Comparison of ENCODE assay signal across 18 cellular contexts in genomic region chr7:128902761-128903585, GRCh38. TPM values are rescaled to one million over a fixed set of nuclear protein-coding genes. Genes with fewer than 3 reads are reported as not detected.
DNase-seq lines count a peak whose midpoint lies in the region; ATAC-seq, FAIRE-seq and TF ChIP-seq lines count a peak whose summit lies in the region.
"Had no signal": no experiment of that assay in that cellular context is flagged by ENCODE, and none has a peak within 500 bp of the region (broad histone marks: within the 10 kb centered on the region; RNA-seq: fewer than 3 reads in every experiment).

No MANE protein-coding gene starts in this region.

- TF ChIP-seq CTCF in Calu3 (IDR thresholded peaks at IDR 0.05; ENCODE audit: unreplicated experiment): no peak
- no peak for TF ChIP-seq CTCF in H1 (IDR thresholded peaks at IDR 0.05; ENCODE audit: control extremely low read depth in 1 of 3, insufficient read depth in 1 of 3, low read depth in 1 of 3, low read length in 3 of 3)
- no peak for TF ChIP-seq CTCF in osteoblast (IDR thresholded peaks at IDR 0.05; ENCODE audit: extremely low read depth, low read depth, low read length)

- peak overlapping the region; percentile 16; the same call in 1 of the 2 replicates for H4K8ac ChIP-seq in H1 (ENCODE audit: extremely low read depth, insufficient read depth, low read length)

- H2BK15ac ChIP-seq in H1 (ENCODE audit: low read length): 0 out of 2 replicates have a peak overlapping the region, but pooled peaks have one; percentile 16

- no peaks in the 10 kb centered on the region for H3K79me1 ChIP-seq in H1 (ENCODE audit: low read depth, low read length)

- H4K5ac ChIP-seq in H1 (ENCODE audit: insufficient read length, low read depth, low read length): no peak overlapping the region

- H2BK12ac ChIP-seq in H1 (ENCODE audit: low read depth, low read length): no peak overlapping the region

- no peak overlapping the region for H2BK5ac ChIP-seq in H1 (ENCODE audit: low read depth, low read length)

- no peak overlapping the region for H2AK5ac ChIP-seq in H1 (ENCODE audit: low read depth, low read length)

- H3K9me3 ChIP-seq in H1 (ENCODE audit: insufficient read depth in 2 of 2, low read depth in 1 of 2, low read length in 1 of 2): peaks cover 3 to 11% of the 10 kb centered on the region in 2 experiments; a peak in 2 of 4 replicates
- H3K9me3 ChIP-seq in osteoblast (ENCODE audit: low read depth, low read length): peaks cover 3% of the 10 kb centered on the region
- H3K9me3 ChIP-seq: SJSA1 had no signal

- no peak for FAIRE-seq in H1 (lab: Jason Lieb, UNC)
- FAIRE-seq: islet of Langerhans had no signal

- H3K27me3 ChIP-seq in H1 (replicated peaks in 1 of 4; ENCODE audit: control insufficient read depth in 3 of 4, extremely low read depth in 1 of 4, insufficient read depth in 3 of 4, low read length in 3 of 4): no peaks in the 10 kb centered on the region
- H3K27me3 ChIP-seq in osteoblast (ENCODE audit: insufficient read depth, low read length): peaks cover 16% of the 10 kb centered on the region
- H3K27me3 ChIP-seq: BLaER1 treated with 17β-estradiol and CSF1 and Interleukin-3, amounts not matched to agents 10 nM and 100 nM had no signal

- BruUV-seq in Calu3 (replicated peaks; lab: Mats Ljungman, UMichigan): no TSS peak

- H3K4ac ChIP-seq in H1 (replicated peaks; ENCODE audit: insufficient read length, low read depth, low read length): no peak overlapping the region

- H4K20me1 ChIP-seq in H1 (replicated peaks in 1 of 2; ENCODE audit: control insufficient read depth in 1 of 2, insufficient read depth in 2 of 2, low read length in 2 of 2): no peaks in the 10 kb centered on the region
- no peaks in the 10 kb centered on the region for H4K20me1 ChIP-seq in osteoblast (ENCODE audit: insufficient read depth, low read length)
- H4K20me1 ChIP-seq: BLaER1 treated with 17β-estradiol and CSF1 and Interleukin-3, amounts not matched to agents 10 nM and 100 nM had no signal

- no peak for TF ChIP-seq EP300 in H1 (IDR thresholded peaks at IDR 0.05; ENCODE audit: borderline replicate concordance in 1 of 2, low read depth in 2 of 2, low read length in 2 of 2)

- H3K27me3 Mint-ChIP-seq in Calu3 (ENCODE audit: unreplicated experiment): peaks cover 7% of the 10 kb centered on the region

- no peaks in the 10 kb centered on the region for H3K23me2 ChIP-seq in H1 (ENCODE audit: low read depth, low read length)

- H3K9me3 Mint-ChIP-seq in Calu3 (ENCODE audit: low read depth, unreplicated experiment): no peaks in the 10 kb centered on the region

- CTCF ChIA-PET in Calu3 (lab: Charles Lee): interaction anchor here (0.8 kb wide), 1 partner anchor 14 kb away, joined by 5 read pairs; no protein-coding TSS in a partner anchor
- CTCF ChIA-PET in H1 (lab: Charles Lee; ENCODE audit: partially characterized antibody): interaction anchor here (0.6 to 2.7 kb wide), 17 partner anchors 8 to 310 kb away, joined by 3 to 20 read pairs (median 5); partner anchors contain the start of gene KCP

- H2AFZ ChIP-seq in H1 (ENCODE audit: low read length) (no peak overlapping the region), osteoblast (ENCODE audit: low read length) (no peak overlapping the region)

- no peak overlapping the region for H3K23ac ChIP-seq in H1 (ENCODE audit: insufficient read length)

- no peak overlapping the region for H3K4me2 ChIP-seq in H1 (ENCODE audit: insufficient read depth in 1 of 2, low read depth in 2 of 2, low read length in 2 of 2)
- no peak overlapping the region for H3K4me2 ChIP-seq in osteoblast (ENCODE audit: insufficient read depth, low read length)

- H3K56ac ChIP-seq in H1 (replicated peaks; ENCODE audit: insufficient read length, low read depth, low read length): no peak overlapping the region

- H3K27ac Mint-ChIP-seq in Calu3 (ENCODE audit: unreplicated experiment): peak overlapping the region; percentile 66
- H3K27ac Mint-ChIP-seq: stimulated activated naive CD8-positive, alpha-beta T cell treated with anti-CD3 and anti-CD28 coated beads, Interleukin-15, Interleukin-2, amounts not matched to agents 100 ng/mL and 50 ng/mL, for 24 hours had no signal

- H3K36me3 Mint-ChIP-seq in Calu3 (ENCODE audit: insufficient read depth, unreplicated experiment): peaks cover 5% of the 10 kb centered on the region

- H3K79me2 ChIP-seq in H1 (ENCODE audit: control insufficient read depth in 1 of 2, insufficient read depth in 2 of 2, low read length in 2 of 2) (no peaks in the 10 kb centered on the region), osteoblast (ENCODE audit: insufficient read depth, low read length) (no peaks in the 10 kb centered on the region)

- H3K4me1 ChIP-seq in H1 (replicated peaks in 1 of 4; ENCODE audit: control insufficient read depth in 3 of 4, insufficient read depth in 4 of 4, low read length in 3 of 4): 0 out of 7 replicates have a peak, but pooled peaks cover 0 to 2% (median 0%) of the 10 kb centered on the region in 4 experiments
- no peaks in the 10 kb centered on the region for H3K4me1 ChIP-seq in osteoblast (ENCODE audit: insufficient read depth, low read length)
- H3K4me1 ChIP-seq: adrenal gland, psoas muscle, SJSA1 had no signal

- H3K4me3 ChIP-seq in H1 (ENCODE audit: extremely low read depth in 1 of 4, insufficient read depth in 2 of 4, low read depth in 3 of 4, low read length in 4 of 4) (no peak overlapping the region), osteoblast (ENCODE audit: insufficient read depth, low read length) (no peak overlapping the region)
- H3K4me3 ChIP-seq: adrenal gland; BLaER1 treated with 17β-estradiol and CSF1 and Interleukin-3, amounts not matched to agents 10 nM and 100 nM; psoas muscle; SJSA1 had no signal

- H3K4me1 Mint-ChIP-seq in Calu3 (ENCODE audit: low read depth, unreplicated experiment): peaks cover 25% of the 10 kb centered on the region

- no peak overlapping the region for H2BK120ac ChIP-seq in H1 (replicated peaks; ENCODE audit: low read depth, low read length)

- no peak for TF ChIP-seq POLR2A in H1 (IDR thresholded peaks at IDR 0.05; ENCODE audit: control extremely low read depth in 1 of 2, low read depth in 2 of 2, low read length in 2 of 2)

- H2BK20ac ChIP-seq in H1 (ENCODE audit: low read length): no peak overlapping the region

- H3K18ac ChIP-seq in H1 (ENCODE audit: extremely low read depth, low read length): no peak overlapping the region

- no peak for TF ChIP-seq RAD21 in H1 (IDR thresholded peaks at IDR 0.05 in 1 of 2, conservative IDR thresholded peaks at IDR 0.05 in 1 of 2; ENCODE audit: low read depth in 2 of 2, low read length in 2 of 2)

- H3K36me3 ChIP-seq in H1 (ENCODE audit: control insufficient read depth in 2 of 4, insufficient read depth in 4 of 4, low read length in 3 of 4) (no peaks in the 10 kb centered on the region), osteoblast (ENCODE audit: insufficient read depth, low read length) (no peaks in the 10 kb centered on the region)
- H3K36me3 ChIP-seq: adrenal gland; BLaER1 treated with 17β-estradiol and CSF1 and Interleukin-3, amounts not matched to agents 10 nM and 100 nM; SJSA1 had no signal

- no peak for DNase-seq in Calu3
- peak; percentile 50 for DNase-seq in M059J (ENCODE audit: low read depth)
- DNase-seq in H1 (ENCODE audit: low read depth in 1 of 2, low spot score in 2 of 2): peak in 1 of 2 experiments; percentile 38
- peak; percentile 67 for DNase-seq in osteoblast (ENCODE audit: insufficient read length, low spot score, missing footprints)
- no peak for DNase-seq in activated CD4-positive, alpha-beta T cell treated with anti-CD3 and anti-CD28 coated beads, Interleukin-2, amount 50 U/mL, for 4 hours
- no peak for DNase-seq in DMS53 treated with DMSO at 0.1 percent for 48 hours (lab: John Stamatoyannopoulos, UW; ENCODE audit: unreplicated experiment)
- DNase-seq in NCI-H187 treated with DMSO at 0.1 percent for 48 hours (lab: John Stamatoyannopoulos, UW): no peak
- DNase-seq: adrenal gland, cortex of kidney, GDM1, NCI-H1436, NCI-H524, psoas muscle had no signal

- no peak overlapping the region for H3K14ac ChIP-seq in H1 (ENCODE audit: insufficient read length)

- 93% methylated on average over 12 of the region's 12 CpGs; no CpG with 5 or more reads in 1 of the 2 experiments for WGBS in H1 (ENCODE audit: extremely low coverage in 1 of 2, insufficient coverage in 1 of 2, insufficient read length in 1 of 2, insufficient replicate concordance in 2 of 2, low coverage in 1 of 2, low lambda C conversion rate in 2 of 2, missing lambda C conversion rate in 1 of 2), 2 experiments

- H3K4me3 Mint-ChIP-seq in Calu3 (ENCODE audit: low read depth, unreplicated experiment): peak overlapping the region; percentile 54
- H3K4me3 Mint-ChIP-seq: stimulated activated naive CD8-positive, alpha-beta T cell treated with anti-CD3 and anti-CD28 coated beads, Interleukin-15, Interleukin-2, amounts not matched to agents 100 ng/mL and 50 ng/mL, for 24 hours had no signal

- POLR2A ChIA-PET in H1 (lab: Charles Lee; ENCODE audit: partially characterized antibody): no interaction called here

- H3K9ac ChIP-seq in H1 (replicated peaks in 1 of 4; ENCODE audit: extremely low read depth in 1 of 4, low read depth in 3 of 4, low read length in 3 of 4): no peak overlapping the region

- intact Hi-C loops in Calu3 (cut with micrococcal nuclease; ENCODE audit: unreplicated experiment): loop anchor here (5.0 kb wide), 1 partner anchor 54 kb away; no protein-coding TSS in a partner anchor

- H4K91ac ChIP-seq in H1 (replicated peaks; ENCODE audit: insufficient read length, low read length): no peak overlapping the region

- H3K27ac ChIP-seq in H1 (ENCODE audit: low read depth, low read length) (no peak overlapping the region), osteoblast (ENCODE audit: low read depth, low read length) (no peak overlapping the region)
- H3K27ac ChIP-seq: adrenal gland; BLaER1 treated with 17β-estradiol and CSF1 and Interleukin-3, amounts not matched to agents 10 nM and 100 nM; psoas muscle; SJSA1 had no signal

- no peak for ATAC-seq in GM21447 (IDR thresholded peaks at IDR 0.05; ENCODE audit: unreplicated experiment)

RNA-seq across cellular contexts. Expression of gene KCP, which starts 7.5 kb away (rescaled TPM):
- total RNA-seq in Calu3 (2022) (6.8 and 10.6 TPM in 2 replicates), osteoblast (0.88 and 1.1 TPM in 2 replicates)
- total RNA-seq in M059J (2014; rRNA removed; shearing (Covaris generic)): not detected in 2 replicates
- total RNA-seq in H1 (2021; fragmentation: NEBNext Ultra II Directional; extraction: Animal tissue kit (Norgen Biotek cat#: 25700)): 1.8 and 2.0 TPM in 2 replicates
- 1.3 and 2.1 TPM in 2 replicates for polyA plus RNA-seq in H1 (2011; rRNA removed)
- polyA plus RNA-seq in H1 (2011; cell fraction: cytosol; rRNA removed): 1.6 TPM
- 8.1 TPM for polyA plus RNA-seq in H1 (2011; cell fraction: nucleus; rRNA removed)
- polyA plus RNA-seq in H1 (2012, experiment 1 of 2): 1.1 to 2.3 TPM (median 1.6 TPM) in 4 replicates
- polyA plus RNA-seq in H1 (2012, experiment 2 of 2): 0.51 TPM
- 1.8 TPM for polyA plus RNA-seq in H1 (2013, experiment 1 of 2)
- polyA plus RNA-seq in H1 (2013, experiment 2 of 2): 1.5 TPM
- 1.1 and 1.4 TPM in 2 replicates for polyA minus RNA-seq in H1 (2011; rRNA and poly(A)+ RNA removed)
- polyA minus RNA-seq in H1 (2011; cell fraction: cytosol; rRNA and poly(A)+ RNA removed): 0.59 TPM
- polyA minus RNA-seq in H1 (2011; cell fraction: nucleus; rRNA and poly(A)+ RNA removed): 4.3 TPM
- total RNA-seq: SJSA1 had no signal

RNA-seq across cellular contexts. Expression of gene IRF5, which starts 34.8 kb away (rescaled TPM):
- total RNA-seq in Calu3 (2022): 11.4 and 13.4 TPM in 2 replicates
- 0.64 and 1.8 TPM in 2 replicates for total RNA-seq in M059J (2014; rRNA removed; shearing (Covaris generic))
- total RNA-seq in H1 (2021; fragmentation: NEBNext Ultra II Directional; extraction: Animal tissue kit (Norgen Biotek cat#: 25700)): 0.28 and 0.75 TPM in 2 replicates
- 1.1 and 1.5 TPM in 2 replicates for polyA plus RNA-seq in H1 (2011; rRNA removed)
- 1.5 TPM for polyA plus RNA-seq in H1 (2011; cell fraction: cytosol; rRNA removed)
- polyA plus RNA-seq in H1 (2011; cell fraction: nucleus; rRNA removed): 2.5 TPM
- 0.93 to 1.4 TPM (median 1.2 TPM) in 4 replicates for polyA plus RNA-seq in H1 (2012, experiment 1 of 2)
- polyA plus RNA-seq in H1 (2012, experiment 2 of 2): 1.7 TPM
- polyA plus RNA-seq in H1 (2013, experiment 1 of 2): 0.55 TPM
- 0.44 TPM for polyA plus RNA-seq in H1 (2013, experiment 2 of 2)
- polyA minus RNA-seq in H1 (2011; rRNA and poly(A)+ RNA removed): 0.83 and 1.8 TPM in 2 replicates
- 1.2 TPM for polyA minus RNA-seq in H1 (2011; cell fraction: cytosol; rRNA and poly(A)+ RNA removed)
- polyA minus RNA-seq in H1 (2011; cell fraction: nucleus; rRNA and poly(A)+ RNA removed): 1.1 TPM
- under 0.01 TPM in 2 replicates for total RNA-seq in osteoblast

RNA-seq across cellular contexts. Expression of gene ATP6V1F, which starts 40.3 kb away (rescaled TPM):
- total RNA-seq in Calu3 (2022): 104 and 123 TPM in 2 replicates
- total RNA-seq in M059J (2014; rRNA removed; shearing (Covaris generic)): 160 TPM in 2 replicates
- total RNA-seq in H1 (2021; fragmentation: NEBNext Ultra II Directional; extraction: Animal tissue kit (Norgen Biotek cat#: 25700)): 104 TPM in 2 replicates
- 318 and 344 TPM in 2 replicates for polyA plus RNA-seq in H1 (2011; rRNA removed)
- polyA plus RNA-seq in H1 (2011; cell fraction: cytosol; rRNA removed): 227 TPM
- 147 TPM for polyA plus RNA-seq in H1 (2011; cell fraction: nucleus; rRNA removed)
- 165 to 195 TPM (median 180 TPM) in 4 replicates for polyA plus RNA-seq in H1 (2012, experiment 1 of 2)
- 412 TPM for polyA plus RNA-seq in H1 (2012, experiment 2 of 2)
- 164 TPM for polyA plus RNA-seq in H1 (2013, experiment 1 of 2)
- polyA plus RNA-seq in H1 (2013, experiment 2 of 2): 168 TPM
- 36.9 and 39.0 TPM in 2 replicates for polyA minus RNA-seq in H1 (2011; rRNA and poly(A)+ RNA removed)
- polyA minus RNA-seq in H1 (2011; cell fraction: cytosol; rRNA and poly(A)+ RNA removed): 25.6 TPM
- 35.3 TPM for polyA minus RNA-seq in H1 (2011; cell fraction: nucleus; rRNA and poly(A)+ RNA removed)
- 91.9 and 95.2 TPM in 2 replicates for total RNA-seq in osteoblast

Comparison
In these comparisons a context has a peak if more than half of its experiments do, and no peak if none do; other contexts are left out.
1. DNase-seq: peak in M059J (single experiment) and osteoblast (single experiment); none in Calu3 (single experiment), activated CD4-positive, alpha-beta T cell treated with anti-CD3 and anti-CD28 coated beads, Interleukin-2, amount 50 U/mL, for 4 hours (0 of 2), DMS53 treated with DMSO at 0.1 percent for 48 hours (single experiment) and NCI-H187 treated with DMSO at 0.1 percent for 48 hours (single experiment).